Comparison of ENCODE assay signal across 8 cellular contexts in the genomic region with DNA sequence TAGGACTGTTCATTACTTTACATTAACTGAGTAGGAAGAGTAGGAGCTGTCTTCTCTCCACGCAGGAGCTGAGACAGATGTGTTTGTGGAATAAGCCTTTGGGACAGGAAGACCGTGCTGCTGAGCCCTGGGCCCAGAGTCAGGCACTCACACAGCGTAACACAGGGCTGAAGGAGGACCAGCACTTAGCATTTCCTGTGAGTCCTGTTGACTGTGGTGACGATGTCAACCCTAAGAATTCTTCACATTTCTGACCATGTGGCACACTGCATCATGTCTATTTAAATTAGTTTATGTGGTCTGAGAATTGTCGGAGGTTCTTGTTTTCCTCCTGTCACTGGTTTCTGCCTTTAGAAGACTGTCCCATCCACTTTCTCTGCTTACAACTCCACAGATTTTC.
DNase-seq lines count a peak whose midpoint lies in the region; ATAC-seq and TF ChIP-seq lines count a peak whose summit lies in the region.

No MANE protein-coding gene starts in this region.

- WGBS in mesodermal cell (ENCODE audit: insufficient coverage in 2 of 2), 2 experiments, result 61 to 92% methylated on average over 2 to 3 of the region's 5 CpGs

- no peak for TF ChIP-seq CTCF in Peyer's patch (IDR thresholded peaks at IDR 0.05)

- DNase-seq in Peyer's patch (peak in 2 of 3 donors; percentile 61 to 80), COR-L47 (lab: John Stamatoyannopoulos, UW) (no peak), SW 1271 (lab: John Stamatoyannopoulos, UW) (no peak), ACHN (no peak), NCI-H1105 treated with DMSO at 0.1 percent for 48 hours (lab: John Stamatoyannopoulos, UW) (no peak)

- in situ Hi-C loops in ACHN (cut with HindIII; ENCODE audit: low pct_ligation_motif_present, low pct_unique_long_range_greater_than_20kb, low sequenced_read_pairs), result no loop called here

- peak overlapping the region in 3 of 4 donors; percentile 63 to 71 (median 67) for H3K27ac ChIP-seq in Peyer's patch
- peak overlapping the region; percentile 61 for H3K27ac ChIP-seq in mesodermal cell (ENCODE audit: low read depth, low read length, severe bottlenecking)

- no peak for TF ChIP-seq POLR2A in GM18505 (IDR thresholded peaks at IDR 0.05; ENCODE audit: borderline replicate concordance, extremely low read depth, insufficient read depth, insufficient read length)
- no peak for TF ChIP-seq POLR2A in Peyer's patch (IDR thresholded peaks at IDR 0.05)

- H3K4me3 ChIP-seq in Peyer's patch (no peak overlapping the region), mesodermal cell (ENCODE audit: extremely low read depth, insufficient read depth, low read length, poor library complexity, severe bottlenecking) (no peak overlapping the region)

- no peaks in the 10 kb centered on the region for H3K36me3 ChIP-seq in Peyer's patch
- peaks cover 37% of the 10 kb centered on the region for H3K36me3 ChIP-seq in mesodermal cell (ENCODE audit: control insufficient read depth, insufficient read depth, low read length)

- H3K27me3 ChIP-seq in Peyer's patch, result no peaks in the 10 kb centered on the region

- H3K9me3 ChIP-seq in Peyer's patch (no peaks in the 10 kb centered on the region), mesodermal cell (ENCODE audit: control insufficient read depth, low read length) (no peaks in the 10 kb centered on the region)

- H3K4me1 ChIP-seq in Peyer's patch (peaks cover 0 to 31% (median 10%) of the 10 kb centered on the region in 4 donors), mesodermal cell (ENCODE audit: control insufficient read depth, insufficient read depth, low read length, poor library complexity, severe bottlenecking) (peaks cover 23% of the 10 kb centered on the region)

- ATAC-seq in GM18505 (IDR thresholded peaks at IDR 0.05; ENCODE audit: unreplicated experiment) (peak; percentile 55), GM21723 (IDR thresholded peaks at IDR 0.05; ENCODE audit: unreplicated experiment) (peak; percentile 63)

Comparison
In these comparisons a context has a peak if more than half of its experiments do, and no peak if none do; other contexts are left out.
1. DNase-seq: peak in Peyer's patch (2 of 3); none in COR-L47 (single experiment), SW 1271 (0 of 2), ACHN (single experiment) and NCI-H1105 treated with DMSO at 0.1 percent for 48 hours (single experiment).